In the genomic region with DNA sequence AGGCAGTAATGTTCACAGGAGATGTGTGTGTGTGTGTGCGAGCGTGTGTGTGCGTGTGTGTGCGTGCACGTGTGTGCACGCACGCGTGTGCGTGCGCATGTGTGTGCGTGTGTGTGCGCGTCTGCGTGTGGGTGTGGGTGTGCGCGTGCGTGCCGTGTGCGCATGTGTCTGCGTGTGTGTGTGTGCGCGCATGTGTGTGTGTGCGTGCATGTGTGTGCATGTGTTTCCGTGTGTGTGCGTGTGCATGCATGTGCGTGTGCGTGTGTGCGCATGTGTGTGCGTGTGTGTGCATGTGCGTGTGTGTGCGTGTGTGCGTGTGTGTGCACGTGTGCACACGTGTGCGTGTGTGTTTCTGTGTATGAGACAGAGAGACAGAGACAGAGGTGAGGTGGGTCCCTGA, we compare ENCODE assay signal across 24 cellular contexts.
"Had no signal": no experiment of that assay in that cellular context is flagged by ENCODE, and none has a peak within 500 bp of the region (broad histone marks: within the 10 kb centered on the region; RNA-seq: fewer than 3 reads in every experiment).

No MANE protein-coding gene starts in this region.

- H3K27me3 ChIP-seq: adrenal gland had no signal

- H3K27ac ChIP-seq: adrenal gland had no signal

- H3K9me3 ChIP-seq: adrenal gland had no signal

- DNase-seq: activated CD4-positive, alpha-beta T cell treated with anti-CD3 and anti-CD28 coated beads for 48 hours; activated CD4-positive, alpha-beta T cell treated with anti-CD3 and anti-CD28 coated beads, Interleukin-2, amount 50 U/mL, for 4 hours; activated CD4-positive, CD25-positive, alpha-beta regulatory T cell treated with anti-CD3 and anti-CD28 coated beads, Interleukin-2, amount 50 U/mL, for 72 hours; activated CD8-positive, alpha-beta memory T cell treated with anti-CD3 and anti-CD28 coated beads, Interleukin-2, amount 50 U/mL, for 48 hours; activated CD8-positive, alpha-beta T cell treated with anti-CD3 and anti-CD28 coated beads, Interleukin-2, amount 10 ng/mL, durations not matched to agents 7 days and 5 days; activated naive CD4-positive, alpha-beta T cell treated with anti-CD3 and anti-CD28 coated beads, Interleukin-2, amount 50 U/mL, for 16 hours; activated naive CD8-positive, alpha-beta T cell treated with anti-CD3 and anti-CD28 coated beads, Interleukin-2, amount 10 ng/mL, durations not matched to agents 7 days and 5 days; activated T-cell treated with anti-CD3 and anti-CD28 coated beads, Interleukin-2, amount 50 U/mL, for 1 hour; adrenal gland; anterior cingulate cortex; KG1; NCI-H1092; NCI-H1417 treated with DMSO at 0.1 percent for 48 hours; NCI-H1694; NCI-H2029; NCI-H2107; NCI-H2171 treated with DMSO at 0.1 percent for 48 hours; NCI-H226; NCI-H526; NCI-H82; SIG-M5; T-helper 17 cell; T-helper 9 cell had no signal

- H3K4me1 ChIP-seq: adrenal gland had no signal

- H3K4me3 ChIP-seq: adrenal gland had no signal

- H3K36me3 ChIP-seq: adrenal gland had no signal

- ATAC-seq: activated CD8-positive, alpha-beta T cell treated with anti-CD3 and anti-CD28 coated beads, Interleukin-2, amount 10 ng/mL, durations not matched to agents 7 days and 5 days; T-helper 17 cell; WTC11 had no signal
